Comparison of ENCODE assay signal across 27 cellular contexts in genomic region chr4:2385450-2386020, GRCh38. TPM values are rescaled to one million over a fixed set of nuclear protein-coding genes. Genes with fewer than 3 reads are reported as not detected.
DNase-seq lines count a peak whose midpoint lies in the region; ATAC-seq, FAIRE-seq and TF ChIP-seq lines count a peak whose summit lies in the region.
"Had no signal": no experiment of that assay in that cellular context is flagged by ENCODE, and none has a peak within 500 bp of the region (broad histone marks: within the 10 kb centered on the region; RNA-seq: fewer than 3 reads in every experiment).

No MANE protein-coding gene starts in this region.

- no peak for ATAC-seq in K562
- ATAC-seq: CD8-positive, alpha-beta T cell; GM12878; GM23338 had no signal

- H3K4me1 Mint-ChIP-seq in neural crest cell = peaks cover 23% of the 10 kb centered on the region
- H3K4me1 Mint-ChIP-seq in T-helper 2 cell treated with Interferon-gamma antibody and Interleukin-4, amounts not matched to agents 5 μg/mL and 100 μg/mL, for 36 hours (ENCODE audit: low read depth) = peaks cover 2% of the 10 kb centered on the region

- no peak for TF ChIP-seq EP300 in K562 (IDR thresholded peaks at IDR 0.05; ENCODE audit: low read length)

- POLR2A ChIA-PET in K562 (lab: Yijun Ruan, JAX) = interaction anchor here (0.6 to 1.1 kb wide), 3 partner anchors 12 to 26 kb away, joined by 3 read pairs; no protein-coding TSS in a partner anchor

- DNase-seq in K562 (ENCODE audit: extremely low read depth in 1 of 4, low spot score in 3 of 4) = no peak
- peak; percentile 45 for DNase-seq in islet precursor cell
- peak; percentile 74 for DNase-seq in neural crest cell (ENCODE audit: low read depth, low spot score)
- DNase-seq in HuH-7.5 (ENCODE audit: low spot score) = no peak
- no peak for DNase-seq in NCI-H526 treated with DMSO at 0.1 percent for 48 hours (lab: John Stamatoyannopoulos, UW)
- DNase-seq in hepatic stellate cell (ENCODE audit: low spot score) = no peak
- DNase-seq in T-helper 2 cell treated with Interferon-gamma antibody and Interleukin-4, amounts not matched to agents 5 μg/mL and 100 μg/mL, for 36 hours (ENCODE audit: low spot score) = no peak
- DNase-seq: C1 segment of cervical spinal cord; Caco-2; CD8-positive, alpha-beta T cell; GDM1; HFFc6; NCI-H1092; NCI-H1417 treated with DMSO at 0.1 percent for 48 hours; NCI-H1694 treated with DMSO at 0.1 percent for 48 hours; NCI-H2081; NCI-H226; NCI-H510A treated with DMSO at 0.1 percent for 48 hours; NCI-H774; SIG-M5 had no signal

- peaks cover 5% of the 10 kb centered on the region; the same call in 1 of the 3 replicates for H3K36me3 ChIP-seq in K562 (ENCODE audit: control insufficient read depth, insufficient read depth, low read length)
- H3K36me3 ChIP-seq: HAP-1 had no signal

- peaks cover 77% of the 10 kb centered on the region for H3K79me2 ChIP-seq in K562 (ENCODE audit: control insufficient read depth, insufficient read depth, low read length)

- no peaks in the 10 kb centered on the region for H3K9me1 ChIP-seq in K562 (ENCODE audit: control insufficient read depth, insufficient read depth, low read length)

- BruUV-seq in K562 (replicated peaks; lab: Mats Ljungman, UMichigan) = no TSS peak

- H3K4me3 ChIP-seq in K562 = no peak overlapping the region
- H3K4me3 ChIP-seq: GM12878, GM23338, HAP-1, SK-N-MC had no signal

- peak overlapping the region in 1 of 2 experiments; percentile 68; a peak in 1 of 4 replicates for H3K9ac ChIP-seq in K562 (ENCODE audit: insufficient read depth in 1 of 2, low read depth in 2 of 2, low read length in 2 of 2)

- in situ Hi-C loops in K562 (cut with MboI) = no loop called here

- H3K27ac ChIP-seq in K562 (ENCODE audit: extremely low read depth, low read depth, low read length) = no peak overlapping the region
- H3K27ac ChIP-seq: SK-N-MC had no signal

- H3K4me3 Mint-ChIP-seq in neural crest cell = peak overlapping the region; percentile 5
- no peak overlapping the region for H3K4me3 Mint-ChIP-seq in T-helper 2 cell treated with Interferon-gamma antibody and Interleukin-4, amounts not matched to agents 5 μg/mL and 100 μg/mL, for 36 hours
- H3K4me3 Mint-ChIP-seq: CD8-positive, alpha-beta T cell; GM23338; HFFc6; IgD-negative memory B cell had no signal

- no peaks in the 10 kb centered on the region for H3K27me3 ChIP-seq in K562 (ENCODE audit: control insufficient read depth in 2 of 2, insufficient read depth in 2 of 2, low read length in 2 of 2)

- no peaks in the 10 kb centered on the region for H3K36me3 Mint-ChIP-seq in neural crest cell (ENCODE audit: low read depth)
- no peaks in the 10 kb centered on the region for H3K36me3 Mint-ChIP-seq in T-helper 2 cell treated with Interferon-gamma antibody and Interleukin-4, amounts not matched to agents 5 μg/mL and 100 μg/mL, for 36 hours (ENCODE audit: low read depth)
- H3K36me3 Mint-ChIP-seq: CD8-positive, alpha-beta T cell had no signal

- no peak overlapping the region for H3K4me2 ChIP-seq in K562 (ENCODE audit: insufficient read depth, low read length)
- H3K4me2 ChIP-seq: GM23338 had no signal

- intact Hi-C loops in K562 (cut with micrococcal nuclease) = no loop called here

- TF ChIP-seq CTCF in K562 (IDR thresholded peaks at IDR 0.05 in 2 of 3, conservative IDR thresholded peaks at IDR 0.05 in 1 of 3; ENCODE audit: insufficient read depth in 2 of 3, low read depth in 1 of 3, low read length in 3 of 3) = no peak
- no peak for TF ChIP-seq CTCF in neural crest cell (conservative IDR thresholded peaks at IDR 0.05)

- no peaks in the 10 kb centered on the region for H3K9me3 Mint-ChIP-seq in neural crest cell
- H3K9me3 Mint-ChIP-seq in T-helper 2 cell treated with Interferon-gamma antibody and Interleukin-4, amounts not matched to agents 5 μg/mL and 100 μg/mL, for 36 hours = no peaks in the 10 kb centered on the region

- no peaks in the 10 kb centered on the region for H4K20me1 ChIP-seq in K562 (replicated peaks; ENCODE audit: control insufficient read depth, insufficient read depth, low read length)

- H3K4me1 ChIP-seq in K562 (replicated peaks in 1 of 2; ENCODE audit: control insufficient read depth in 2 of 2, insufficient read depth in 2 of 2, low read length in 2 of 2) = peaks cover 54 to 67% of the 10 kb centered on the region in 2 experiments
- H3K4me1 ChIP-seq: Caco-2, HAP-1 had no signal

- CTCF ChIA-PET in K562 (lab: Yijun Ruan, JAX; ENCODE audit: low intra/inter-chr PET ratio) = no interaction called here

- H3K9me3 ChIP-seq in K562 (replicated peaks; ENCODE audit: control insufficient read depth, insufficient read depth, low read depth, low read length) = no peaks in the 10 kb centered on the region
- H3K9me3 ChIP-seq: Caco-2, HAP-1 had no signal

- no peak for FAIRE-seq in K562 (lab: Jason Lieb, UNC)
- FAIRE-seq: GM12878, RCC 7860 had no signal

- peaks cover 26% of the 10 kb centered on the region for H3K27me3 Mint-ChIP-seq in neural crest cell (ENCODE audit: low read depth)
- H3K27me3 Mint-ChIP-seq in T-helper 2 cell treated with Interferon-gamma antibody and Interleukin-4, amounts not matched to agents 5 μg/mL and 100 μg/mL, for 36 hours (ENCODE audit: low read depth) = peaks cover 3% of the 10 kb centered on the region

- no peak overlapping the region for H3K27ac Mint-ChIP-seq in neural crest cell (ENCODE audit: unreplicated experiment)
- H3K27ac Mint-ChIP-seq in T-helper 2 cell treated with Interferon-gamma antibody and Interleukin-4, amounts not matched to agents 5 μg/mL and 100 μg/mL, for 36 hours = no peak overlapping the region
- H3K27ac Mint-ChIP-seq: CD8-positive, alpha-beta T cell; GM23338; HFFc6; IgD-negative memory B cell had no signal

- no peak overlapping the region for H2AFZ ChIP-seq in K562 (ENCODE audit: low read depth, low read length)
- H2AFZ ChIP-seq: GM23338 had no signal

- no peak for TF ChIP-seq RAD21 in K562 (CRISPR knock-in tag; conservative IDR thresholded peaks at IDR 0.05 in 1 of 2, IDR thresholded peaks at IDR 0.05 in 1 of 2)

- 87% methylated on average over 12 of the region's 13 CpGs for WGBS in K562 (ENCODE audit: insufficient coverage, low coverage, missing lambda C conversion rate)

- no peak for TF ChIP-seq POLR2A in K562 (conservative IDR thresholded peaks at IDR 0.05)

TF ChIP-seq in K562, 482 proteins besides CTCF, POLR2A, EP300 and RAD21:
- TF ChIP-seq NR2C1 (IDR thresholded peaks at IDR 0.05) (peak; percentile 38; the same call in 1 of the 2 replicates), NR2C1 (tag; IDR thresholded peaks at IDR 0.05) (0 out of 2 replicates have a peak, but pooled peaks have one; percentile 20), HNRNPK (IDR thresholded peaks at IDR 0.05; ENCODE audit: low read depth, low read length, poor library complexity, severe bottlenecking) (no peak)
TF ChIP-seq in K562: peak in this region for 1.

RNA-seq across cellular contexts. Expression of gene ZFYVE28, which starts 32.9 kb away (rescaled TPM):
- total RNA-seq in K562 (2011; cell fraction: chromatin; rRNA removed; ENCODE audit: low replicate concordance) = 99.5 and 128 TPM in 2 replicates
- 69.4 and 77.0 TPM in 2 replicates for total RNA-seq in K562 (2011; cell fraction: nucleolus; rRNA removed)
- total RNA-seq in K562 (2011; cell fraction: nucleoplasm; rRNA removed) = 69.0 and 126 TPM in 2 replicates
- total RNA-seq in K562 (2014; rRNA removed) (11.9 and 15.6 TPM in 2 replicates), K562 (2014; rRNA removed; fragmentation: Illumina TruSeq; extraction: Trizol) (5.0 and 6.1 TPM in 2 replicates), K562 (2015; rRNA removed; fragmentation: Illumina TruSeq; extraction: Trizol) (10.7 and 11.0 TPM in 2 replicates), K562 (2021) (24.8 and 25.1 TPM in 2 replicates), neural crest cell (1.2 and 1.4 TPM in 2 replicates)
- polyA plus RNA-seq in K562 (2011; rRNA removed) (8.2 and 13.7 TPM in 2 replicates), K562 (2014; fragmentation: Illumina TruSeq; extraction: Trizol) (8.9 and 10.3 TPM in 2 replicates), K562 (2014; fragmentation: Nextera tagmentation; extraction: Ambion mirVana) (1 to 10 TPM; 1.3 to 2.1 TPM), K562 (2014; rRNA removed) (16.2 and 20.0 TPM in 2 replicates)
- polyA plus RNA-seq in K562 (2011; cell fraction: cytosol; rRNA removed) = 10.1 and 10.3 TPM in 2 replicates
- polyA plus RNA-seq in K562 (2011; cell fraction: nucleus; rRNA removed) = 85.0 and 102 TPM in 2 replicates
- polyA plus RNA-seq in K562 (2012) = 15.0 and 16.5 TPM in 2 replicates
- polyA minus RNA-seq in K562 (2011; rRNA and poly(A)+ RNA removed) = 10.9 and 12.1 TPM in 2 replicates
- 7.9 and 11.7 TPM in 2 replicates for polyA minus RNA-seq in K562 (2011; cell fraction: cytosol; rRNA and poly(A)+ RNA removed)
- 20.1 and 25.1 TPM in 2 replicates for polyA minus RNA-seq in K562 (2011; cell fraction: nucleus; rRNA and poly(A)+ RNA removed)

RNA-seq across cellular contexts. Expression of gene CFAP99, which starts 33.2 kb away (rescaled TPM):
- total RNA-seq in K562 (2011; cell fraction: chromatin; rRNA removed; ENCODE audit: low replicate concordance) = 0.37 TPM in 1 of 2 replicates, not detected in the other
- 0.17 TPM in 1 of 2 replicates, not detected in the other for total RNA-seq in K562 (2011; cell fraction: nucleolus; rRNA removed)
- total RNA-seq in K562 (2011; cell fraction: nucleoplasm; rRNA removed) = 0.66 TPM in 1 of 2 replicates, not detected in the other
- total RNA-seq in K562 (2014; rRNA removed) (0.12 TPM in 1 of 2 replicates, not detected in the other), K562 (2014; rRNA removed; fragmentation: Illumina TruSeq; extraction: Trizol) (not detected in 2 replicates), K562 (2015; rRNA removed; fragmentation: Illumina TruSeq; extraction: Trizol) (not detected in 2 replicates), K562 (2021) (0.18 and 0.22 TPM in 2 replicates), neural crest cell (not detected in 2 replicates)
- polyA plus RNA-seq in K562 (2011; rRNA removed) (0.07 and 0.12 TPM in 2 replicates), K562 (2014; fragmentation: Illumina TruSeq; extraction: Trizol) (0.09 and 0.17 TPM in 2 replicates), K562 (2014; fragmentation: Nextera tagmentation; extraction: Ambion mirVana) (not detected), K562 (2014; rRNA removed) (not detected in 2 replicates)
- 0.07 and 0.12 TPM in 2 replicates for polyA plus RNA-seq in K562 (2011; cell fraction: cytosol; rRNA removed)
- 0.11 and 0.24 TPM in 2 replicates for polyA plus RNA-seq in K562 (2011; cell fraction: nucleus; rRNA removed)
- 0.23 and 0.32 TPM in 2 replicates for polyA plus RNA-seq in K562 (2012)
- not detected in 2 replicates for polyA minus RNA-seq in K562 (2011; rRNA and poly(A)+ RNA removed)
- polyA minus RNA-seq in K562 (2011; cell fraction: cytosol; rRNA and poly(A)+ RNA removed) = not detected in 2 replicates
- not detected in 2 replicates for polyA minus RNA-seq in K562 (2011; cell fraction: nucleus; rRNA and poly(A)+ RNA removed)
- total RNA-seq: A673, Caco-2, GM12878, GM23338, HFFc6 had no signal
- polyA plus RNA-seq: GM12878, GM23338, IgD-negative memory B cell had no signal

Comparison
In these comparisons a context has a peak if more than half of its experiments do, and no peak if none do; other contexts are left out.
1. DNase-seq: peak in islet precursor cell (single experiment) and neural crest cell (single experiment); none in K562 (0 of 4), HuH-7.5 (single experiment), NCI-H526 treated with DMSO at 0.1 percent for 48 hours (single experiment), hepatic stellate cell (single experiment) and T-helper 2 cell treated with Interferon-gamma antibody and Interleukin-4, amounts not matched to agents 5 μg/mL and 100 μg/mL, for 36 hours (single experiment).